ENCODE assay signal across 9 cellular contexts in genomic region chr22:26672060-26672471, GRCh38. TPM values are rescaled to one million over a fixed set of nuclear protein-coding genes. Genes with fewer than 3 reads are reported as not detected.
DNase-seq lines count a peak whose midpoint lies in the region; ATAC-seq and TF ChIP-seq lines count a peak whose summit lies in the region.
"Had no signal": no experiment of that assay in that cellular context is flagged by ENCODE, and none has a peak within 500 bp of the region (broad histone marks: within the 10 kb centered on the region; RNA-seq: fewer than 3 reads in every experiment).

No MANE protein-coding gene starts in this region.

- peak overlapping the region; percentile 85 for H3K9ac ChIP-seq in smooth muscle cell (ENCODE audit: low read depth)

- H3K4me3 ChIP-seq in GM12865 (ENCODE audit: low read depth, low read length) (peak overlapping the region; percentile 51), WI38 (ENCODE audit: low read depth, low read length) (peak overlapping the region; percentile 73), smooth muscle cell (peak overlapping the region; percentile 61)

- no peaks in the 10 kb centered on the region for H3K36me3 ChIP-seq in smooth muscle cell (ENCODE audit: low read depth)

- TF ChIP-seq CTCF in GM12865 (IDR thresholded peaks at IDR 0.05; ENCODE audit: insufficient read depth, low read depth, low read length, missing control alignments) (no peak), WI38 (IDR thresholded peaks at IDR 0.05; ENCODE audit: low read depth, low read length) (no peak), foreskin keratinocyte (conservative IDR thresholded peaks at IDR 0.05) (no peak), smooth muscle cell (IDR thresholded peaks at IDR 0.05; ENCODE audit: borderline replicate concordance, insufficient read depth, poor library complexity, severe bottlenecking) (no peak)

- DNase-seq in GM12865 (ENCODE audit: low read depth) (peak; percentile 46), foreskin keratinocyte (no peak), smooth muscle cell (lab: John Stamatoyannopoulos, UW; ENCODE audit: unreplicated experiment) (no peak), NCI-H1436 treated with DMSO at 0.1 percent for 48 hours (lab: John Stamatoyannopoulos, UW) (no peak), NCI-H2227 treated with DMSO at 0.1 percent for 48 hours (lab: John Stamatoyannopoulos, UW) (no peak), AG08396 (ENCODE audit: low spot score) (no peak)

- H3K9me3 ChIP-seq in smooth muscle cell (replicated peaks; ENCODE audit: low read depth): no peaks in the 10 kb centered on the region

- H3K79me2 ChIP-seq in smooth muscle cell (ENCODE audit: low read depth): peaks cover 5% of the 10 kb centered on the region

- H4K20me1 ChIP-seq in smooth muscle cell (ENCODE audit: low read depth): no peaks in the 10 kb centered on the region

- peaks cover 19% of the 10 kb centered on the region for H3K4me1 ChIP-seq in foreskin keratinocyte
- H3K4me1 ChIP-seq in smooth muscle cell (ENCODE audit: low read depth): peaks cover 11% of the 10 kb centered on the region

- 95% methylated on average over 8 of the region's 8 CpGs for WGBS in smooth muscle cell (ENCODE audit: low lambda C conversion rate)

- no peaks in the 10 kb centered on the region for H3F3A ChIP-seq in smooth muscle cell (ENCODE audit: low read depth)

- peak overlapping the region; percentile 69 for H2AFZ ChIP-seq in smooth muscle cell (ENCODE audit: low read depth)

- ATAC-seq in HG02678 (IDR thresholded peaks at IDR 0.05; ENCODE audit: unreplicated experiment) (peak; percentile 11), foreskin keratinocyte (no peak)

- H3K4me2 ChIP-seq in smooth muscle cell: peak overlapping the region; percentile 88

- peak overlapping the region; percentile 98 for H3K27ac ChIP-seq in foreskin keratinocyte
- peak overlapping the region; percentile 96 for H3K27ac ChIP-seq in smooth muscle cell (ENCODE audit: low read depth)

- H3K27me3 ChIP-seq in foreskin keratinocyte (no peaks in the 10 kb centered on the region), smooth muscle cell (ENCODE audit: low read depth) (no peaks in the 10 kb centered on the region)

RNA-seq across cellular contexts. Expression of gene MIAT, which starts 14.7 kb away (rescaled TPM):
- total RNA-seq in foreskin keratinocyte: 0.28 and 0.37 TPM in 2 replicates
- 0.02 and 0.04 TPM in 2 replicates for polyA plus RNA-seq in foreskin keratinocyte
- 2.8 and 7.0 TPM in 2 replicates for total RNA-seq in smooth muscle cell
- 0.16 and 5.1 TPM in 2 replicates for polyA plus RNA-seq in smooth muscle cell

RNA-seq across cellular contexts. Expression of gene CRYBA4, which starts 50.3 kb away (rescaled TPM):
- not detected in 2 replicates for total RNA-seq in foreskin keratinocyte
- not detected in 2 replicates for polyA plus RNA-seq in foreskin keratinocyte
- 4.9 TPM in 1 of 2 replicates, not detected in the other for total RNA-seq in smooth muscle cell
- polyA plus RNA-seq in smooth muscle cell: 1.1 and 1.8 TPM in 2 replicates

RNA-seq across cellular contexts. Expression of gene CRYBB1, which starts 54.2 kb away (rescaled TPM):
- total RNA-seq in foreskin keratinocyte: not detected in 2 replicates
- not detected in 2 replicates for polyA plus RNA-seq in foreskin keratinocyte
- 0.27 TPM in 1 of 2 replicates, not detected in the other for total RNA-seq in smooth muscle cell
- not detected in 2 replicates for polyA plus RNA-seq in smooth muscle cell
- total RNA-seq: SK-MEL-5 had no signal
